Comparison of ENCODE assay signal across 10 cellular contexts in the genomic region with DNA sequence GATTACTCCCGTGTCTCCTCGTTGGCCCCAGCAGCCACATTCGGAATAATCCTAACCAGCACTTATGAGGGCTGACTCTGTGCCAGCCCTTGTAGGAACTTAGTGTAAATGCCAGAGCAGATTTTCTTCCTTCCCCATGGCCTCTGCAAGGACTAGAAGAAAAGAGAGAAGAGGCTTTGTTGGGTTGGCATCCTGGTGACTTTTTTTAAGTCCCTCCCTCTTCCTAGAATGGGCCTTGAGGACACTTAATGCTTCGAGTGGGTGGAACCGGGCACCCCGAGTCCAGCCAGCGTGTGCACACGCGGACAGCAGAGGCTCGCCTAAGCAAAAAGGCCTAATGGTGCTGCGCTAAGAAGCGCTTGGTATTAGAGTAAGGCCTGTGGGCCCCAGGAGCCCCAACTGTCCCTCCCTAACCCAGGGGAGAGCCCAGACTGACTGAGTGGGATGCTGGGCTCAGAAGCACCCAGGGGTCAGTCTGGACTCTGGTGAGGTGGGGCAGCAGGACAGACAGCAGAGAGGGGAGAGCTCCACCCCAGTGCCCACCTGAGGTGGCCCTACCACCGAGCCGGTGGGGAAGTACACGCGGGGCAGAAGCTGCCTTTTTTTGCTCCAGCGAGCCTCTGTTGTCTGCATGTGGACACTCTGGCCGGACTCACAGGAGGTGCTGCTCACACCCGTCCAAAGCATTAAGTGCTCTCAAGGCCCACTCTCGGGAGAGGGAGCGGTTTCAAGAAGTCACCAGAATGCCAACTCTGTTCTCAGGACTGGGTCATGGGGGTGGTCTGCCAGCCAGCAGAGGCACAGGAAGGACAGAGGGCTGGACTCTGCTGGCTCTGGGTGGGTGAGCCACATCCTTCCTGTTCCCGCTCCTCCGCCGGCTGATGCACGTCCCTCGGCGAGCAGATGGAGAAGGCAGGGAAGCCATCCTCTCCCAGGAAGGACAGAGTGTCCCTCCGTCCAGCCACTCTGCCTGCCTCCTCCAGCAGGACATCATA. TPM values are rescaled to one million over a fixed set of nuclear protein-coding genes. Genes with fewer than 3 reads are reported as not detected.
DNase-seq lines count a peak whose midpoint lies in the region; TF ChIP-seq lines count a peak whose summit lies in the region.
"Had no signal": no experiment of that assay in that cellular context is flagged by ENCODE, and none has a peak within 500 bp of the region (broad histone marks: within the 10 kb centered on the region; RNA-seq: fewer than 3 reads in every experiment).

No MANE protein-coding gene starts in this region.

- POLR2A ChIA-PET in activated CD4-positive, alpha-beta memory T cell treated with anti-CD3 and anti-CD28 coated beads for 36 hours (lab: Charles Lee): interaction anchor here (0.6 kb wide), 1 partner anchor 1152 kb away, joined by 3 read pairs; no protein-coding TSS in a partner anchor

- in situ Hi-C loops in ACHN (cut with HindIII; ENCODE audit: low pct_ligation_motif_present, low pct_unique_long_range_greater_than_20kb, low sequenced_read_pairs): no loop called here

- H3K36me3 Mint-ChIP-seq in activated CD4-positive, alpha-beta memory T cell treated with anti-CD3 and anti-CD28 coated beads for 36 hours: peaks cover 10% of the 10 kb centered on the region
- H3K36me3 Mint-ChIP-seq in glutamatergic neuron (ENCODE audit: unreplicated experiment) (no peaks in the 10 kb centered on the region), progenitor cell of endocrine pancreas (ENCODE audit: insufficient read depth) (peaks cover 1% of the 10 kb centered on the region)

- no peaks in the 10 kb centered on the region for H3K27me3 Mint-ChIP-seq in activated CD4-positive, alpha-beta memory T cell treated with anti-CD3 and anti-CD28 coated beads for 36 hours
- H3K27me3 Mint-ChIP-seq in glutamatergic neuron (ENCODE audit: unreplicated experiment): peaks cover 11% of the 10 kb centered on the region
- no peaks in the 10 kb centered on the region for H3K27me3 Mint-ChIP-seq in progenitor cell of endocrine pancreas

- intact Hi-C loops in activated CD4-positive, alpha-beta memory T cell treated with anti-CD3 and anti-CD28 coated beads for 36 hours (cut with micrococcal nuclease): loop anchor here (2.0 kb wide), 1 partner anchor 13 kb away; a partner anchor contains a TSS

- DNase-seq in GF-D8 (lab: John Stamatoyannopoulos, UW) (peak; percentile 38), glutamatergic neuron (no peak), progenitor cell of endocrine pancreas (ENCODE audit: low spot score, unreplicated experiment) (no peak), SKM-1 (lab: John Stamatoyannopoulos, UW; ENCODE audit: unreplicated experiment) (no peak), NOMO-1 (lab: John Stamatoyannopoulos, UW; ENCODE audit: unreplicated experiment in 2 of 2) (no peak), SIG-M5 treated with dmso at 0.1 percent for 504 hours (lab: John Stamatoyannopoulos, UW; ENCODE audit: unreplicated experiment) (no peak), ACHN (no peak)
- no peak for DNase-seq in activated CD4-positive, alpha-beta memory T cell treated with anti-CD3 and anti-CD28 coated beads for 36 hours
- DNase-seq: foreskin fibroblast, HCEC 1CT had no signal

- no peaks in the 10 kb centered on the region for H3K9me3 Mint-ChIP-seq in activated CD4-positive, alpha-beta memory T cell treated with anti-CD3 and anti-CD28 coated beads for 36 hours
- H3K9me3 Mint-ChIP-seq in glutamatergic neuron (ENCODE audit: unreplicated experiment) (peaks cover 15% of the 10 kb centered on the region), progenitor cell of endocrine pancreas (ENCODE audit: low read depth) (no peaks in the 10 kb centered on the region)

- CTCF ChIA-PET in activated CD4-positive, alpha-beta memory T cell treated with anti-CD3 and anti-CD28 coated beads for 36 hours (lab: Charles Lee): interaction anchor here (2.1 kb wide), 1 partner anchor 33 kb away, joined by 6 read pairs; no protein-coding TSS in a partner anchor

- peak overlapping the region; percentile 25 for H3K4me3 Mint-ChIP-seq in activated CD4-positive, alpha-beta memory T cell treated with anti-CD3 and anti-CD28 coated beads for 36 hours
- H3K4me3 Mint-ChIP-seq in glutamatergic neuron (ENCODE audit: unreplicated experiment) (peak overlapping the region; percentile 75), progenitor cell of endocrine pancreas (ENCODE audit: low read depth) (no peak overlapping the region)

- peak overlapping the region; percentile 76 for H3K27ac Mint-ChIP-seq in activated CD4-positive, alpha-beta memory T cell treated with anti-CD3 and anti-CD28 coated beads for 36 hours
- peak overlapping the region; percentile 98 for H3K27ac Mint-ChIP-seq in glutamatergic neuron (ENCODE audit: unreplicated experiment)
- H3K27ac Mint-ChIP-seq in progenitor cell of endocrine pancreas: peak overlapping the region; percentile 25

- H3K4me1 Mint-ChIP-seq in activated CD4-positive, alpha-beta memory T cell treated with anti-CD3 and anti-CD28 coated beads for 36 hours (ENCODE audit: low read depth): peaks cover 97% of the 10 kb centered on the region
- H3K4me1 Mint-ChIP-seq in glutamatergic neuron (ENCODE audit: low read depth, unreplicated experiment) (peaks cover 55% of the 10 kb centered on the region), progenitor cell of endocrine pancreas (ENCODE audit: low read depth) (peaks cover 28% of the 10 kb centered on the region)

- TF ChIP-seq CTCF in glutamatergic neuron (IDR thresholded peaks at IDR 0.05; ENCODE audit: partially characterized antibody, unreplicated experiment): no peak
- TF ChIP-seq CTCF in progenitor cell of endocrine pancreas (IDR thresholded peaks at IDR 0.05; ENCODE audit: unreplicated experiment): no peak

RNA-seq across cellular contexts. Expression of a gene that starts 12.5 kb away (rescaled TPM):
- 10 to 100 TPM; 15.6 to 16.6 TPM for total RNA-seq in activated CD4-positive, alpha-beta memory T cell treated with anti-CD3 and anti-CD28 coated beads for 36 hours
- total RNA-seq in glutamatergic neuron (ENCODE audit: unreplicated experiment) (19.8 TPM), progenitor cell of endocrine pancreas (6.1 and 7.0 TPM in 2 replicates)

RNA-seq across cellular contexts. Expression of a gene that starts 27.9 kb away (rescaled TPM):
- total RNA-seq in activated CD4-positive, alpha-beta memory T cell treated with anti-CD3 and anti-CD28 coated beads for 36 hours: under 1 TPM; 0.31 to 0.88 TPM
- total RNA-seq in glutamatergic neuron (ENCODE audit: unreplicated experiment): 2.2 TPM
- 0.24 and 0.29 TPM in 2 replicates for total RNA-seq in progenitor cell of endocrine pancreas

RNA-seq across cellular contexts. Expression of a gene that starts 56.7 kb away (rescaled TPM):
- total RNA-seq in activated CD4-positive, alpha-beta memory T cell treated with anti-CD3 and anti-CD28 coated beads for 36 hours: 1 to 10 TPM; 2.3 to 2.6 TPM
- 2.0 TPM for total RNA-seq in glutamatergic neuron (ENCODE audit: unreplicated experiment)
- total RNA-seq in progenitor cell of endocrine pancreas: 9.6 and 9.8 TPM in 2 replicates

Comparison
In these comparisons a context has a peak if more than half of its experiments do, and no peak if none do; other contexts are left out.
1. H3K27ac Mint-ChIP-seq: peak in every context shown above with its lines; median percentile 98 in glutamatergic neuron; 76 in activated CD4-positive, alpha-beta memory T cell treated with anti-CD3 and anti-CD28 coated beads for 36 hours; 25 in progenitor cell of endocrine pancreas.